Comparison of ENCODE assay signal across 8 cellular contexts in genomic region chr10:95430231-95430951, GRCh38.
DNase-seq lines count a peak whose midpoint lies in the region; ATAC-seq and TF ChIP-seq lines count a peak whose summit lies in the region.

No MANE protein-coding gene starts in this region.

- H3K4me1 ChIP-seq in lung (ENCODE audit: control insufficient read depth in 2 of 2, insufficient read depth in 2 of 2, low read length in 2 of 2), result peaks cover 17 to 31% of the 10 kb centered on the region in 2 donors

- no peak for DNase-seq in AG09309 (ENCODE audit: low read depth)
- peak; percentile 83 for DNase-seq in GM13976 (ENCODE audit: low spot score)
- DNase-seq in NCI-H1092 (lab: John Stamatoyannopoulos, UW), result peak; percentile 25
- peak; percentile 55 for DNase-seq in lung (ENCODE audit: low spot score)
- DNase-seq in stimulated activated naive CD8-positive, alpha-beta T cell treated with anti-CD3 and anti-CD28 coated beads, Interleukin-15, Interleukin-2, amounts not matched to agents 100 U/mL and 50 U/mL, for 24 hours, result peak; percentile 26

- H3K36me3 ChIP-seq in lung (ENCODE audit: control insufficient read depth in 2 of 2, insufficient read depth in 2 of 2, low read length in 2 of 2), result peaks cover 0 to 19% of the 10 kb centered on the region in 2 donors

- TF ChIP-seq CTCF in AG09309 (IDR thresholded peaks at IDR 0.05; ENCODE audit: control insufficient read depth, insufficient read depth, low read depth, low read length, missing control alignments) (peak; percentile 95), GM13976 (IDR thresholded peaks at IDR 0.05; ENCODE audit: borderline replicate concordance, control extremely low read depth, extremely low read depth, insufficient read depth, missing control alignments) (peak; percentile 85), lung (IDR thresholded peaks at IDR 0.05; ENCODE audit: control extremely low read depth, extremely low read depth) (peak; percentile 93)

- ATAC-seq in HG02759 (IDR thresholded peaks at IDR 0.05; ENCODE audit: unreplicated experiment) (peak; percentile 83), lung (ENCODE audit: insufficient read depth, low FRiP score) (peak; percentile 74)
- peak; percentile 74 to 79 for ATAC-seq in activated CD4-positive, CD25-positive, alpha-beta regulatory T cell treated with anti-CD3 and anti-CD28 coated beads, Interleukin-2, amount 50 U/mL, for 24 hours
- ATAC-seq in stimulated activated naive CD8-positive, alpha-beta T cell treated with anti-CD3 and anti-CD28 coated beads, Interleukin-15, Interleukin-2, amounts not matched to agents 100 U/mL and 50 U/mL, for 24 hours, result peak; percentile 76

- H3K9me3 ChIP-seq in lung (ENCODE audit: control insufficient read depth in 2 of 2, insufficient read depth in 1 of 2, low read length in 1 of 2), result no peaks in the 10 kb centered on the region

- H3K4me3 ChIP-seq in AG09309 (ENCODE audit: control insufficient read depth, low read depth, low read length) (no peak overlapping the region), lung (no peak overlapping the region)

- no peaks in the 10 kb centered on the region for H3K27me3 ChIP-seq in lung (ENCODE audit: control insufficient read depth, insufficient read depth)

- in situ Hi-C loops in GM13976 (cut with MboI; ENCODE audit: low sequenced_read_pairs, unreplicated experiment), result no loop called here

- H3K27ac ChIP-seq in cingulate gyrus (ENCODE audit: low read depth, low read length), result peak overlapping the region; percentile 0
- H3K27ac ChIP-seq in lung (ENCODE audit: low read depth in 1 of 2, low read length in 1 of 2), result no peak overlapping the region

- 38 to 43% methylated on average over 12 of the region's 12 CpGs for WGBS in lung, 2 donors
